1 cellular context compared by ENCODE assay signal in the genomic region with DNA sequence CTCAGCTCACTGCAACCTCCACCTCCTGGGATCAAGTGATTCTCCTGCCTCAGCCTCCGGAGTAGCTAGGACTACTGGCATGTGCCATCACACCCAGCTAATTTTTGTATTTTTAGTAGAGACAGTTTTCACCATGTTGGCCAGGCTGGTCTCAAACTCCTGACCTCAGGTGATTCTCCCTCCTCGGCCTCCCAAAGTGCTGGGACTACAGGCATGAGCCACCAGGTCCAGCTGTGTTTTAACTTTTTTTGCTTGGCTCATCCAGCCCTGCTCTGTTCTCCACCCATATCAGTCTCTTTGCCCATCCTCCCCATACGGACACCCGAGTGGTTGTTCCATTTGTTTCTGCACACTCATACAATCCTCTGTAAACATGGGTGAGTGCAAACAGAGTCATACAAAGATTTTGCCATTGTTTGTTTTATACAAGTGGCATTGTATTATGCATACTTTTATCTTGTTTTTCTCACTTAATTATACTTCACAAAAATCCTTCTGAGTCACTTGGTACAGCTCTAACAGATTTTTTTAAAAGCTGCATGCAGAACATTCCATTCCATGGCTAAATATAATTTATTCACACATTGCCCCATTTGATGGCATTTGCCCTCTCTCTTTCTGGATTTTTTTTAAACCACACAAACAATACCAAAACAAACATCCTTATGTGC.
TF ChIP-seq lines count a peak whose summit lies in the region.

No MANE protein-coding gene starts in this region.

TF ChIP-seq in HepG2, 621 proteins besides CTCF, POLR2A, EP300 and RAD21 (continued from another document and continues in another):
- TF ChIP-seq, protein P1, sequence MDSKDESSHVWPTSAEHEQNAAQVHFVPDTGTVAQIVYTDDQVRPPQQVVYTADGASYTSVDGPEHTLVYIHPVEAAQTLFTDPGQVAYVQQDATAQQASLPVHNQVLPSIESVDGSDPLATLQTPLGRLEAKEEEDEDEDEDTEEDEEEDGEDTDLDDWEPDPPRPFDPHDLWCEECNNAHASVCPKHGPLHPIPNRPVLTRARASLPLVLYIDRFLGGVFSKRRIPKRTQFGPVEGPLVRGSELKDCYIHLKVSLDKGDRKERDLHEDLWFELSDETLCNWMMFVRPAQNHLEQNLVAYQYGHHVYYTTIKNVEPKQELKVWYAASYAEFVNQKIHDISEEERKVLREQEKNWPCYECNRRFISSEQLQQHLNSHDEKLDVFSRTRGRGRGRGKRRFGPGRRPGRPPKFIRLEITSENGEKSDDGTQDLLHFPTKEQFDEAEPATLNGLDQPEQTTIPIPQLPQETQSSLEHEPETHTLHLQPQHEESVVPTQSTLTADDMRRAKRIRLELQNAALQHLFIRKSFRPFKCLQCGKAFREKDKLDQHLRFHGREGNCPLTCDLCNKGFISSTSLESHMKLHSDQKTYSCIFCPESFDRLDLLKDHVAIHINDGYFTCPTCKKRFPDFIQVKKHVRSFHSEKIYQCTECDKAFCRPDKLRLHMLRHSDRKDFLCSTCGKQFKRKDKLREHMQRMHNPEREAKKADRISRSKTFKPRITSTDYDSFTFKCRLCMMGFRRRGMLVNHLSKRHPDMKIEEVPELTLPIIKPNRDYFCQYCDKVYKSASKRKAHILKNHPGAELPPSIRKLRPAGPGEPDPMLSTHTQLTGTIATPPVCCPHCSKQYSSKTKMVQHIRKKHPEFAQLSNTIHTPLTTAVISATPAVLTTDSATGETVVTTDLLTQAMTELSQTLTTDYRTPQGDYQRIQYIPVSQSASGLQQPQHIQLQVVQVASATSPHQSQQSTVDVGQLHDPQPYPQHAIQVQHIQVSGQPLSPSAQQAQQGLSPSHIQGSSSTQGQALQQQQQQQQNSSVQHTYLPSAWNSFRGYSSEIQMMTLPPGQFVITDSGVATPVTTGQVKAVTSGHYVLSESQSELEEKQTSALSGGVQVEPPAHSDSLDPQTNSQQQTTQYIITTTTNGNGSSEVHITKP (CRISPR knock-in tag; IDR thresholded peaks at IDR 0.05; ENCODE audit: low read depth): no peak
- TF ChIP-seq ZNF530 (CRISPR knock-in tag; IDR thresholded peaks at IDR 0.05; ENCODE audit: low read depth) (no peak), ZKSCAN1 (IDR thresholded peaks at IDR 0.05; ENCODE audit: low read length) (no peak), ZNF17 (CRISPR knock-in tag; IDR thresholded peaks at IDR 0.05) (no peak), ZBTB38 (CRISPR knock-in tag; IDR thresholded peaks at IDR 0.05) (no peak), ZNF230 (CRISPR knock-in tag; IDR thresholded peaks at IDR 0.05) (no peak), TBP (CRISPR knock-in tag; IDR thresholded peaks at IDR 0.05) (no peak), HMG20B (CRISPR knock-in tag; conservative IDR thresholded peaks at IDR 0.05) (no peak), ZBTB42 (CRISPR knock-in tag; IDR thresholded peaks at IDR 0.05) (no peak), KMT2B (CRISPR knock-in tag; IDR thresholded peaks at IDR 0.05) (no peak), PTBP1 (IDR thresholded peaks at IDR 0.05; ENCODE audit: low read depth, low read length, poor library complexity, severe bottlenecking) (no peak), DRAP1 (CRISPR knock-in tag; IDR thresholded peaks at IDR 0.05) (no peak), MIXL1 (CRISPR knock-in tag; IDR thresholded peaks at IDR 0.05) (no peak), ZNF335 (CRISPR knock-in tag; IDR thresholded peaks at IDR 0.05) (no peak), YEATS4 (CRISPR knock-in tag; IDR thresholded peaks at IDR 0.05; ENCODE audit: borderline replicate concordance) (0 out of 2 replicates have a peak, but pooled peaks have one; percentile 22), NRL (CRISPR knock-in tag; IDR thresholded peaks at IDR 0.05; ENCODE audit: borderline replicate concordance) (no peak), ZNF740 (CRISPR knock-in tag; IDR thresholded peaks at IDR 0.05) (no peak), DNMT1 (CRISPR knock-in tag; IDR thresholded peaks at IDR 0.05) (no peak), SMAD3 (CRISPR knock-in tag; IDR thresholded peaks at IDR 0.05) (no peak), DNMT3B (CRISPR knock-in tag; conservative IDR thresholded peaks at IDR 0.05) (no peak), ZNF572 (CRISPR knock-in tag; IDR thresholded peaks at IDR 0.05) (no peak), AFF4 (CRISPR knock-in tag; IDR thresholded peaks at IDR 0.05) (no peak; the same call in 1 of the 2 replicates), GTF3A (CRISPR knock-in tag; conservative IDR thresholded peaks at IDR 0.05) (no peak; the same call in 1 of the 2 replicates), TFDP2 (CRISPR knock-in tag; IDR thresholded peaks at IDR 0.05) (no peak), FLYWCH1 (CRISPR knock-in tag; IDR thresholded peaks at IDR 0.05) (no peak), ZNF878 (CRISPR knock-in tag; IDR thresholded peaks at IDR 0.05) (no peak), ZNF430 (CRISPR knock-in tag; IDR thresholded peaks at IDR 0.05) (no peak), ZNF362 (CRISPR knock-in tag; IDR thresholded peaks at IDR 0.05; ENCODE audit: borderline replicate concordance) (no peak), ZUFSP (CRISPR knock-in tag; IDR thresholded peaks at IDR 0.05; ENCODE audit: borderline replicate concordance) (no peak), ONECUT2 (CRISPR knock-in tag; IDR thresholded peaks at IDR 0.05) (no peak), KLF9 (CRISPR knock-in tag; IDR thresholded peaks at IDR 0.05; ENCODE audit: low read depth) (no peak), ZNF10 (CRISPR knock-in tag; IDR thresholded peaks at IDR 0.05; ENCODE audit: borderline replicate concordance, low read depth) (no peak), PAWR (CRISPR knock-in tag; IDR thresholded peaks at IDR 0.05; ENCODE audit: borderline replicate concordance) (no peak)
- TF ChIP-seq, protein P2, sequence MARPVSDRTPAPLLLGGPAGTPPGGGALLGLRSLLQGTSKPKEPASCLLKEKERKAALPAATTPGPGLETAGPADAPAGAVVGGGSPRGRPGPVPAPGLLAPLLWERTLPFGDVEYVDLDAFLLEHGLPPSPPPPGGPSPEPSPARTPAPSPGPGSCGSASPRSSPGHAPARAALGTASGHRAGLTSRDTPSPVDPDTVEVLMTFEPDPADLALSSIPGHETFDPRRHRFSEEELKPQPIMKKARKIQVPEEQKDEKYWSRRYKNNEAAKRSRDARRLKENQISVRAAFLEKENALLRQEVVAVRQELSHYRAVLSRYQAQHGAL (CRISPR knock-in tag; IDR thresholded peaks at IDR 0.05; ENCODE audit: not compliant biosample characterization): no peak
- TF ChIP-seq, protein P3, sequence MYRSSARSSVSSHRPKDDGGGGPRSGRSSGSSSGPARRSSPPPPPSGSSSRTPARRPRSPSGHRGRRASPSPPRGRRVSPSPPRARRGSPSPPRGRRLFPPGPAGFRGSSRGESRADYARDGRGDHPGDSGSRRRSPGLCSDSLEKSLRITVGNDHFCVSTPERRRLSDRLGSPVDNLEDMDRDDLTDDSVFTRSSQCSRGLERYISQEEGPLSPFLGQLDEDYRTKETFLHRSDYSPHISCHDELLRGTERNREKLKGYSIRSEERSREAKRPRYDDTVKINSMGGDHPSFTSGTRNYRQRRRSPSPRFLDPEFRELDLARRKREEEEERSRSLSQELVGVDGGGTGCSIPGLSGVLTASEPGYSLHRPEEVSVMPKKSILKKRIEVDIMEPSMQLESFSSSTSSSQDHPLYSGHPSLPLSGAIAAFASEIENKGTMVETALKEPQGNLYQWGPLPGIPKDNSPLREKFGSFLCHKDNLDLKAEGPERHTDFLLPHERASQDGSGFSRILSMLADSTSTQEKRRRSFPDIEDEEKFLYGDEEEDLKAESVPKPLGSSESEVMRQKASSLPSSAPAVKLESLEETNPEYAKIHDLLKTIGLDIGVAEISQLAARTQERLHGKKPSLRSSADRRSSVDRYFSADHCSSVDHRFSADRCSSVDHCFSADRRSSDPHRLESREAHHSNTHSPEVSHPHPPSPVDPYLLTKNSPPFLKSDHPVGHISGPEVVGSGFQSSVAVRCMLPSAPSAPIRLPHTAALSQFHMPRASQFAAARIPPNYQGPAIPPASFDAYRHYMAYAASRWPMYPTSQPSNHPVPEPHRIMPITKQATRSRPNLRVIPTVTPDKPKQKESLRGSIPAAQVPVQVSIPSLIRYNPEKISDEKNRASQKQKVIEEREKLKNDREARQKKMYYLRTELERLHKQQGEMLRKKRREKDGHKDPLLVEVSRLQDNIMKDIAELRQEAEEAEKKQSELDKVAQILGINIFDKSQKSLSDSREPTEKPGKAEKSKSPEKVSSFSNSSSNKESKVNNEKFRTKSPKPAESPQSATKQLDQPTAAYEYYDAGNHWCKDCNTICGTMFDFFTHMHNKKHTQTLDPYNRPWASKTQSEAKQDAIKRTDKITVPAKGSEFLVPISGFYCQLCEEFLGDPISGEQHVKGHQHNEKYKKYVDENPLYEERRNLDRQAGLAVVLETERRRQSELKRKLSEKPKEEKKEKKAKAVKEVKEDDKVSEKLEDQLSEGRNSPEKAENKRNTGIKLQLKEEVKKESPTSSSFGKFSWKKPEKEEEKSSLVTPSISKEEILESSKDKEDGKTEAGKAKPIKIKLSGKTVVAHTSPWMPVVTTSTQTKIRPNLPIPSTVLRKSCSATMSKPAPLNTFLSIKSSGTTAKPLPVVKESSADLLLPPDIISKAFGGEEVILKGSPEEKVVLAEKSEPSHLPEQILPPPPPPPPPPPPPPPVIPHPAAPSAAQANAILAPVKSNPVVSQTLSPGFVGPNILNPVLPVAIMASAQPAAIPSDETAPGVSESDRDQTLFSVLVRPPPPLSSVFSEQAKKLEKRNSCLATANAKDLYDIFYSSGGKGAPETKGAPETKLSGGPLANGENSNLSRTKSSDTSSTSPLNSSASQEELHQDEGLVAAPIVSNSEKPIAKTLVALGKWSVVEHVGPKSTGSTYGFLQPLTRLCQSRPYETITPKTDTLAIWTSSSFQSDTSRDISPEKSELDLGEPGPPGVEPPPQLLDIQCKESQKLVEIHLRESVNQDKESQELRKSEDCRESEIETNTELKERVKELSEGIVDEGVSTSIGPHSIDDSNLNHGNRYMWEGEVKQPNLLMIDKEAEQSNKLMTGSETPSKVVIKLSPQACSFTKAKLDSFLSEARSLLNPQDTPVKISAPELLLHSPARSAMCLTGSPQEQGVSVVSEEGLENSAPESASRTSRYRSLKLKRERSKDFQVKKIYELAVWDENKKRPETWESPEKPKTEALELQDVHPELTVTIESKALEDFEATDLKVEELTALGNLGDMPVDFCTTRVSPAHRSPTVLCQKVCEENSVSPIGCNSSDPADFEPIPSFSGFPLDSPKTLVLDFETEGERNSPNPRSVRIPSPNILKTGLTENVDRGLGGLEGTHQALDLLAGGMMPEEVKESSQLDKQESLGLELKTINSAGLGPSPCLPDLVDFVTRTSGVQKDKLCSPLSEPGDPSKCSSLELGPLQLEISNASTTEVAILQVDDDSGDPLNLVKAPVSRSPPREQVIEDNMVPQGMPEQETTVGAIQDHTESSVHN (CRISPR knock-in tag; IDR thresholded peaks at IDR 0.05): 0 out of 2 replicates have a peak, but pooled peaks have one; percentile 56
